21 cellular contexts compared by ENCODE assay signal in the genomic region with DNA sequence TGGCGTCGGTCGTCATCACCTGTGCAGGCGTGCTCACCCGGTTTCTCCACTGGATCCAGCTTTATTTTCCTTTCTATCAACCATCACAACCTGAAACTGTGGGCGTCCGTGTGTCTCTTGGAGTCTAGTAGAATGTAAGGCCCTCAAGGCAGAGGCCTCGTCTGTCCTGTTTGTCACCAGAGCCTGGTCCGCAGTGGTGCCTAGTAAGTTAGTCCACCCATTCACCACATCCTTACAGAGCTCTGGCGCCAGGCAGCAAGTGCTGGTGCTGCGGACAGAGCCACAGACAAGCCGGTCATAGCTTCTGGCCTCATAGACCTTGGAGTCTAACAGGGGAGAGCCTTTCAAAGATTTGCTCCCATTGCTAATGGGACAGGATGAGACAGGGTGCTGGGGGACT.
DNase-seq lines count a peak whose midpoint lies in the region; ATAC-seq and TF ChIP-seq lines count a peak whose summit lies in the region.
"Had no signal": no experiment of that assay in that cellular context is flagged by ENCODE, and none has a peak within 500 bp of the region (broad histone marks: within the 10 kb centered on the region; RNA-seq: fewer than 3 reads in every experiment).

No MANE protein-coding gene starts in this region.

- TF ChIP-seq CTCF in sigmoid colon (IDR thresholded peaks at IDR 0.05): no peak
- TF ChIP-seq CTCF in GM10266 (IDR thresholded peaks at IDR 0.05; ENCODE audit: control insufficient read depth, insufficient read depth, low read depth, missing control alignments): no peak

- peak overlapping the region in 4 of 11 experiments; percentile 18 to 31 (median 24); a peak in 3 of 22 replicates for H3K9ac ChIP-seq in BLaER1 treated with 17β-estradiol and CSF1 and Interleukin-3, amounts not matched to agents 10 nM and 100 nM

- peak overlapping the region; percentile 28 to 68 (median 52); a peak in 20 of 22 replicates for H3K4me2 ChIP-seq in BLaER1 treated with 17β-estradiol and CSF1 and Interleukin-3, amounts not matched to agents 10 nM and 100 nM

- no peak for ATAC-seq in activated naive CD8-positive, alpha-beta T cell treated with anti-CD3 and anti-CD28 coated beads, Interleukin-2, amount 10 ng/mL, durations not matched to agents 7 days and 5 days (ENCODE audit: low read depth)
- no peak for ATAC-seq in activated naive CD8-positive, alpha-beta T cell treated with anti-CD3 and anti-CD28 coated beads, Interleukin-2, amount 50 U/mL, for 24 hours
- no peak for ATAC-seq in left ventricle myocardium superior
- no peak for ATAC-seq in activated T-helper 17 cell treated with anti-CD3 and anti-CD28 coated beads, Interleukin-2, amount 50 U/mL, for 72 hours (replicated peaks)
- ATAC-seq: GM12878 had no signal

- H3K4me1 Mint-ChIP-seq in activated naive CD8-positive, alpha-beta T cell treated with anti-CD3 and anti-CD28 coated beads, Interleukin-2, amount 10 ng/mL, durations not matched to agents 7 days and 5 days: peaks cover 9% of the 10 kb centered on the region
- no peaks in the 10 kb centered on the region for H3K4me1 Mint-ChIP-seq in activated naive CD8-positive, alpha-beta T cell treated with anti-CD3 and anti-CD28 coated beads, Interleukin-2, amount 50 U/mL, for 24 hours
- H3K4me1 Mint-ChIP-seq in activated T-helper 17 cell treated with anti-CD3 and anti-CD28 coated beads, Interleukin-2, amount 50 U/mL, for 72 hours: peaks cover 6% of the 10 kb centered on the region

- DNase-seq in activated naive CD8-positive, alpha-beta T cell treated with anti-CD3 and anti-CD28 coated beads, Interleukin-2, amount 10 ng/mL, durations not matched to agents 7 days and 5 days: no peak
- DNase-seq in activated naive CD8-positive, alpha-beta T cell treated with anti-CD3 and anti-CD28 coated beads, Interleukin-2, amount 50 U/mL, for 24 hours: no peak
- DNase-seq in left ventricle myocardium superior: peak; percentile 23
- DNase-seq in sigmoid colon: peak; percentile 26
- no peak for DNase-seq in GM10266 (ENCODE audit: extremely low spot score)
- DNase-seq in DMS79 treated with DMSO at 0.1 percent for 48 hours (lab: John Stamatoyannopoulos, UW): no peak
- DNase-seq: BE2C; CD4-positive, alpha-beta T cell; COR-L47; DMS79; KG1; NCI-H1092 treated with DMSO at 0.1 percent for 48 hours; NCI-H146; NCI-H2029; NCI-H226; NCI-H510A treated with DMSO at 0.1 percent for 48 hours; NCI-H748 treated with DMSO at 0.1 percent for 48 hours had no signal

- H3K36me3 ChIP-seq in BLaER1 treated with 17β-estradiol and CSF1 and Interleukin-3, amounts not matched to agents 10 nM and 100 nM: peaks cover 0 to 41% (median 0%) of the 10 kb centered on the region in 11 experiments; a peak in 6 of 22 replicates
- peaks cover 0 to 11% (median 3%) of the 10 kb centered on the region in 4 donors for H3K36me3 ChIP-seq in sigmoid colon
- H3K36me3 ChIP-seq: BE2C had no signal

- H3K36me3 Mint-ChIP-seq in activated naive CD8-positive, alpha-beta T cell treated with anti-CD3 and anti-CD28 coated beads, Interleukin-2, amount 10 ng/mL, durations not matched to agents 7 days and 5 days: peaks cover 9% of the 10 kb centered on the region
- peaks cover 7% of the 10 kb centered on the region for H3K36me3 Mint-ChIP-seq in activated naive CD8-positive, alpha-beta T cell treated with anti-CD3 and anti-CD28 coated beads, Interleukin-2, amount 50 U/mL, for 24 hours (ENCODE audit: low read depth)
- H3K36me3 Mint-ChIP-seq in activated T-helper 17 cell treated with anti-CD3 and anti-CD28 coated beads, Interleukin-2, amount 50 U/mL, for 72 hours (ENCODE audit: low read depth): peaks cover 27% of the 10 kb centered on the region

- no peaks in the 10 kb centered on the region for H3K9me3 Mint-ChIP-seq in activated naive CD8-positive, alpha-beta T cell treated with anti-CD3 and anti-CD28 coated beads, Interleukin-2, amount 10 ng/mL, durations not matched to agents 7 days and 5 days
- no peaks in the 10 kb centered on the region for H3K9me3 Mint-ChIP-seq in activated naive CD8-positive, alpha-beta T cell treated with anti-CD3 and anti-CD28 coated beads, Interleukin-2, amount 50 U/mL, for 24 hours
- no peaks in the 10 kb centered on the region for H3K9me3 Mint-ChIP-seq in activated T-helper 17 cell treated with anti-CD3 and anti-CD28 coated beads, Interleukin-2, amount 50 U/mL, for 72 hours
- H3K9me3 Mint-ChIP-seq: CD4-positive, alpha-beta T cell had no signal

- no peak overlapping the region; a peak in 1 of 20 replicates for H3K4me3 ChIP-seq in BLaER1 treated with 17β-estradiol and CSF1 and Interleukin-3, amounts not matched to agents 10 nM and 100 nM
- H3K4me3 ChIP-seq in sigmoid colon: no peak overlapping the region
- H3K4me3 ChIP-seq: GM12878 had no signal

- no peaks in the 10 kb centered on the region for H3K27me3 ChIP-seq in BLaER1 treated with 17β-estradiol and CSF1 and Interleukin-3, amounts not matched to agents 10 nM and 100 nM
- H3K27me3 ChIP-seq in sigmoid colon: no peaks in the 10 kb centered on the region
- H3K27me3 ChIP-seq: BE2C had no signal

- no peaks in the 10 kb centered on the region for H3K27me3 Mint-ChIP-seq in activated naive CD8-positive, alpha-beta T cell treated with anti-CD3 and anti-CD28 coated beads, Interleukin-2, amount 10 ng/mL, durations not matched to agents 7 days and 5 days
- H3K27me3 Mint-ChIP-seq in activated naive CD8-positive, alpha-beta T cell treated with anti-CD3 and anti-CD28 coated beads, Interleukin-2, amount 50 U/mL, for 24 hours: no peaks in the 10 kb centered on the region
- no peaks in the 10 kb centered on the region for H3K27me3 Mint-ChIP-seq in activated T-helper 17 cell treated with anti-CD3 and anti-CD28 coated beads, Interleukin-2, amount 50 U/mL, for 72 hours
- H3K27me3 Mint-ChIP-seq: CD4-positive, alpha-beta T cell had no signal

- peaks cover 9 to 31% (median 21%) of the 10 kb centered on the region in 10 experiments; a peak in 18 of 20 replicates for H3K4me1 ChIP-seq in BLaER1 treated with 17β-estradiol and CSF1 and Interleukin-3, amounts not matched to agents 10 nM and 100 nM
- no peaks in the 10 kb centered on the region for H3K4me1 ChIP-seq in sigmoid colon
- H3K4me1 ChIP-seq: BE2C had no signal

- POLR2A ChIA-PET in activated naive CD8-positive, alpha-beta T cell treated with anti-CD3 and anti-CD28 coated beads, Interleukin-2, amount 10 ng/mL, durations not matched to agents 7 days and 5 days (lab: Charles Lee): interaction anchor here (0.9 kb wide), 1 partner anchor 64 kb away, joined by 4 read pairs; the partner anchor contains the start of gene PARVG

- TF ChIP-seq EP300 in sigmoid colon (IDR thresholded peaks at IDR 0.05): no peak

- peak overlapping the region in 5 of 11 experiments; percentile 16 to 64 (median 41); a peak in 6 of 22 replicates for H3K27ac ChIP-seq in BLaER1 treated with 17β-estradiol and CSF1 and Interleukin-3, amounts not matched to agents 10 nM and 100 nM
- no peak overlapping the region for H3K27ac ChIP-seq in sigmoid colon
- H3K27ac ChIP-seq: RWPE1 had no signal

- 91 to 95% methylated on average over 12 of the region's 12 CpGs for WGBS in sigmoid colon, 2 donors

- intact Hi-C loops in left ventricle myocardium superior (cut with micrococcal nuclease): no loop called here
- intact Hi-C loops in sigmoid colon (cut with DNase I): no loop called here

- TF ChIP-seq POLR2A in sigmoid colon (IDR thresholded peaks at IDR 0.05): no peak

- H3K9me3 ChIP-seq in BLaER1 treated with 17β-estradiol and CSF1 and Interleukin-3, amounts not matched to agents 10 nM and 100 nM (replicated peaks in 1 of 11): peaks cover 0 to 15% (median 3%) of the 10 kb centered on the region in 11 experiments; a peak in 9 of 22 replicates
- H3K9me3 ChIP-seq in sigmoid colon: no peaks in the 10 kb centered on the region
- H3K9me3 ChIP-seq: BE2C had no signal

- peaks cover 0 to 6% (median 0%) of the 10 kb centered on the region in 11 experiments; a peak in 3 of 22 replicates for H4K20me1 ChIP-seq in BLaER1 treated with 17β-estradiol and CSF1 and Interleukin-3, amounts not matched to agents 10 nM and 100 nM

- H3K27ac Mint-ChIP-seq in activated naive CD8-positive, alpha-beta T cell treated with anti-CD3 and anti-CD28 coated beads, Interleukin-2, amount 10 ng/mL, durations not matched to agents 7 days and 5 days: peak overlapping the region; percentile 62
- no peak overlapping the region for H3K27ac Mint-ChIP-seq in activated naive CD8-positive, alpha-beta T cell treated with anti-CD3 and anti-CD28 coated beads, Interleukin-2, amount 50 U/mL, for 24 hours
- H3K27ac Mint-ChIP-seq in activated T-helper 17 cell treated with anti-CD3 and anti-CD28 coated beads, Interleukin-2, amount 50 U/mL, for 72 hours: no peak overlapping the region
- H3K27ac Mint-ChIP-seq: CD4-positive, alpha-beta T cell had no signal

- no peak overlapping the region for H3K4me3 Mint-ChIP-seq in activated naive CD8-positive, alpha-beta T cell treated with anti-CD3 and anti-CD28 coated beads, Interleukin-2, amount 10 ng/mL, durations not matched to agents 7 days and 5 days
- H3K4me3 Mint-ChIP-seq in activated naive CD8-positive, alpha-beta T cell treated with anti-CD3 and anti-CD28 coated beads, Interleukin-2, amount 50 U/mL, for 24 hours: no peak overlapping the region
- no peak overlapping the region for H3K4me3 Mint-ChIP-seq in activated T-helper 17 cell treated with anti-CD3 and anti-CD28 coated beads, Interleukin-2, amount 50 U/mL, for 72 hours
- H3K4me3 Mint-ChIP-seq: CD4-positive, alpha-beta T cell had no signal

Comparison
In these comparisons a context has a peak if more than half of its experiments do, and no peak if none do; other contexts are left out.
1. DNase-seq: peak in left ventricle myocardium superior (single experiment) and sigmoid colon (single experiment); none in activated naive CD8-positive, alpha-beta T cell treated with anti-CD3 and anti-CD28 coated beads, Interleukin-2, amount 10 ng/mL, durations not matched to agents 7 days and 5 days (single experiment), activated naive CD8-positive, alpha-beta T cell treated with anti-CD3 and anti-CD28 coated beads, Interleukin-2, amount 50 U/mL, for 24 hours (single experiment), GM10266 (single experiment) and DMS79 treated with DMSO at 0.1 percent for 48 hours (single experiment).